Comparison of ENCODE assay signal across 10 cellular contexts in genomic region chr2:28868611-28869010, GRCh38. TPM values are rescaled to one million over a fixed set of nuclear protein-coding genes. Genes with fewer than 3 reads are reported as not detected.
DNase-seq lines count a peak whose midpoint lies in the region; ATAC-seq, FAIRE-seq and TF ChIP-seq lines count a peak whose summit lies in the region.
"Had no signal": no experiment of that assay in that cellular context is flagged by ENCODE, and none has a peak within 500 bp of the region (broad histone marks: within the 10 kb centered on the region; RNA-seq: fewer than 3 reads in every experiment).

No MANE protein-coding gene starts in this region.

- peak overlapping the region; percentile 58 for H3K4me3 Mint-ChIP-seq in activated naive CD4-positive, alpha-beta T cell treated with anti-CD3 and anti-CD28 coated beads, Interleukin-2, amount 10 ng/mL, durations not matched to agents 7 days and 5 days
- H3K4me3 Mint-ChIP-seq in activated CD8-positive, alpha-beta T cell treated with anti-CD3 and anti-CD28 coated beads, Interleukin-2, amount 10 ng/mL, durations not matched to agents 7 days and 5 days, result peak overlapping the region; percentile 45

- peaks cover 41% of the 10 kb centered on the region for H3K4me1 Mint-ChIP-seq in activated naive CD4-positive, alpha-beta T cell treated with anti-CD3 and anti-CD28 coated beads, Interleukin-2, amount 10 ng/mL, durations not matched to agents 7 days and 5 days
- peaks cover 37% of the 10 kb centered on the region for H3K4me1 Mint-ChIP-seq in activated CD8-positive, alpha-beta T cell treated with anti-CD3 and anti-CD28 coated beads, Interleukin-2, amount 10 ng/mL, durations not matched to agents 7 days and 5 days (ENCODE audit: low read depth)

- 90% methylated on average over 12 of the region's 12 CpGs for WGBS in suprapubic skin
- WGBS in pancreas, 2 donors, result 73 to 79% methylated on average over 12 of the region's 12 CpGs

- intact Hi-C loops in pancreas (cut with DNase I), result no loop called here

- FAIRE-seq in pancreas (lab: Jason Lieb, UNC), result no peak
- FAIRE-seq: islet of Langerhans had no signal

- H3K9me3 Mint-ChIP-seq in activated naive CD4-positive, alpha-beta T cell treated with anti-CD3 and anti-CD28 coated beads, Interleukin-2, amount 10 ng/mL, durations not matched to agents 7 days and 5 days, result no peaks in the 10 kb centered on the region
- H3K9me3 Mint-ChIP-seq in activated CD8-positive, alpha-beta T cell treated with anti-CD3 and anti-CD28 coated beads, Interleukin-2, amount 10 ng/mL, durations not matched to agents 7 days and 5 days (ENCODE audit: insufficient read depth), result no peaks in the 10 kb centered on the region

- CTCF ChIA-PET in activated naive CD4-positive, alpha-beta T cell treated with anti-CD3 and anti-CD28 coated beads, Interleukin-2, amount 10 ng/mL, durations not matched to agents 7 days and 5 days (lab: Charles Lee), result no interaction called here
- CTCF ChIA-PET in activated CD8-positive, alpha-beta T cell treated with anti-CD3 and anti-CD28 coated beads, Interleukin-2, amount 10 ng/mL, durations not matched to agents 7 days and 5 days (lab: Charles Lee), result interaction anchor here (0.9 to 1.2 kb wide), 2 partner anchors 18 to 275 kb away, joined by 3 to 4 read pairs; no protein-coding TSS in a partner anchor

- POLR2A ChIA-PET in activated CD8-positive, alpha-beta T cell treated with anti-CD3 and anti-CD28 coated beads, Interleukin-2, amount 10 ng/mL, durations not matched to agents 7 days and 5 days (lab: Charles Lee), result interaction anchor here (0.6 to 3.7 kb wide), 5 partner anchors 13 to 45 kb away, joined by 3 to 48 read pairs (median 4); partner anchors contain the start of gene WDR43

- peaks cover 3% of the 10 kb centered on the region; the same call in 1 of the 2 replicates for H3K4me1 ChIP-seq in iPS-20b (ENCODE audit: insufficient read depth, low read length)
- H3K4me1 ChIP-seq in suprapubic skin, result peaks cover 39% of the 10 kb centered on the region
- peaks cover 6 to 26% (median 11%) of the 10 kb centered on the region in 3 donors for H3K4me1 ChIP-seq in pancreas

- H3K4me3 ChIP-seq in iPS-20b (ENCODE audit: low read length), result peak overlapping the region; percentile 98
- peak overlapping the region; percentile 94 for H3K4me3 ChIP-seq in suprapubic skin
- H3K4me3 ChIP-seq in pancreas, result peak overlapping the region in 2 of 4 donors; percentile 79 to 82

- H3K27me3 Mint-ChIP-seq in activated naive CD4-positive, alpha-beta T cell treated with anti-CD3 and anti-CD28 coated beads, Interleukin-2, amount 10 ng/mL, durations not matched to agents 7 days and 5 days, result peaks cover 8% of the 10 kb centered on the region
- H3K27me3 Mint-ChIP-seq in activated CD8-positive, alpha-beta T cell treated with anti-CD3 and anti-CD28 coated beads, Interleukin-2, amount 10 ng/mL, durations not matched to agents 7 days and 5 days (ENCODE audit: low read depth), result no peaks in the 10 kb centered on the region

- H3K9ac ChIP-seq in iPS-20b (ENCODE audit: low read depth, low read length), result peak overlapping the region; percentile 95; the same call in 1 of the 2 replicates

- TF ChIP-seq CTCF in suprapubic skin (IDR thresholded peaks at IDR 0.05), result no peak
- no peak for TF ChIP-seq CTCF in pancreas (IDR thresholded peaks at IDR 0.05)

- no peak for TF ChIP-seq POLR2A in suprapubic skin (IDR thresholded peaks at IDR 0.05)

- no peak for TF ChIP-seq EP300 in suprapubic skin (IDR thresholded peaks at IDR 0.05)

- no peak for DNase-seq in activated naive CD4-positive, alpha-beta T cell treated with anti-CD3 and anti-CD28 coated beads, Interleukin-2, amount 10 ng/mL, durations not matched to agents 7 days and 5 days
- no peak for DNase-seq in activated naive CD4-positive, alpha-beta T cell (lab: John Stamatoyannopoulos, UW)
- DNase-seq in activated CD8-positive, alpha-beta T cell treated with anti-CD3 and anti-CD28 coated beads, Interleukin-2, amount 10 ng/mL, durations not matched to agents 7 days and 5 days, result no peak
- no peak for DNase-seq in suprapubic skin (ENCODE audit: low spot score in 2 of 2)
- no peak for DNase-seq in pancreas
- DNase-seq: NCI-H1417 treated with DMSO at 0.1 percent for 48 hours had no signal

- no peak for ATAC-seq in activated CD8-positive, alpha-beta T cell treated with anti-CD3 and anti-CD28 coated beads, Interleukin-2, amount 10 ng/mL, durations not matched to agents 7 days and 5 days
- no peak for ATAC-seq in pancreas
- ATAC-seq in GM21447 (IDR thresholded peaks at IDR 0.05; ENCODE audit: unreplicated experiment), result no peak
- ATAC-seq in GM19328 (IDR thresholded peaks at IDR 0.05; ENCODE audit: unreplicated experiment), result no peak

- H3K27me3 ChIP-seq in iPS-20b (ENCODE audit: insufficient read depth, low read length) (no peaks in the 10 kb centered on the region; the same call in 1 of the 2 replicates), suprapubic skin (no peaks in the 10 kb centered on the region), pancreas (no peaks in the 10 kb centered on the region)

- H3K9me3 ChIP-seq in iPS-20b (ENCODE audit: insufficient read depth, low read depth, low read length), result no peaks in the 10 kb centered on the region
- H3K9me3 ChIP-seq in suprapubic skin, result no peaks in the 10 kb centered on the region
- H3K9me3 ChIP-seq in pancreas, result no peaks in the 10 kb centered on the region

- H3K36me3 ChIP-seq in iPS-20b (ENCODE audit: insufficient read depth, low read depth, low read length), result peaks cover 13% of the 10 kb centered on the region; the same call in 1 of the 2 replicates
- H3K36me3 ChIP-seq in suprapubic skin, result no peaks in the 10 kb centered on the region
- H3K36me3 ChIP-seq in pancreas, result no peaks in the 10 kb centered on the region

- H3K27ac ChIP-seq in iPS-20b (ENCODE audit: low read length) (no peak overlapping the region), suprapubic skin (no peak overlapping the region), pancreas (no peak overlapping the region)

- peaks cover 11% of the 10 kb centered on the region for H3K36me3 Mint-ChIP-seq in activated naive CD4-positive, alpha-beta T cell treated with anti-CD3 and anti-CD28 coated beads, Interleukin-2, amount 10 ng/mL, durations not matched to agents 7 days and 5 days
- peaks cover 6% of the 10 kb centered on the region for H3K36me3 Mint-ChIP-seq in activated CD8-positive, alpha-beta T cell treated with anti-CD3 and anti-CD28 coated beads, Interleukin-2, amount 10 ng/mL, durations not matched to agents 7 days and 5 days (ENCODE audit: low read depth)

- no peak overlapping the region for H3K27ac Mint-ChIP-seq in activated naive CD4-positive, alpha-beta T cell treated with anti-CD3 and anti-CD28 coated beads, Interleukin-2, amount 10 ng/mL, durations not matched to agents 7 days and 5 days
- H3K27ac Mint-ChIP-seq in activated CD8-positive, alpha-beta T cell treated with anti-CD3 and anti-CD28 coated beads, Interleukin-2, amount 10 ng/mL, durations not matched to agents 7 days and 5 days, result peak overlapping the region; percentile 18

RNA-seq across cellular contexts. Expression of gene TRMT61B, which starts 1.5 kb away (rescaled TPM):
- total RNA-seq in activated CD8-positive, alpha-beta T cell treated with anti-CD3 and anti-CD28 coated beads, Interleukin-2, amount 10 ng/mL, durations not matched to agents 7 days and 5 days, result 10 to 100 TPM; 15.1 to 15.5 TPM
- total RNA-seq in suprapubic skin (10 to 100 TPM in 3 of 4 donors, 1 to 10 TPM in 1; 9.4 to 14.5 (median 10.8) TPM), pancreas (1 to 10 TPM; 3.0 to 7.9 (median 4.1) TPM)
- 10 to 100 TPM; 11.1 to 14.7 TPM for polyA plus RNA-seq in pancreas

RNA-seq across cellular contexts. Expression of gene WDR43, which starts 25.9 kb away (rescaled TPM):
- total RNA-seq in activated CD8-positive, alpha-beta T cell treated with anti-CD3 and anti-CD28 coated beads, Interleukin-2, amount 10 ng/mL, durations not matched to agents 7 days and 5 days, result 10 to 100 TPM; 70.3 to 81.2 TPM
- total RNA-seq in suprapubic skin (10 to 100 TPM; 49.3 to 92.5 (median 62.2) TPM), pancreas (10 to 100 TPM; 14.8 to 31.9 (median 24.6) TPM)
- polyA plus RNA-seq in pancreas, result 1 to 10 TPM; 4.5 to 8.7 TPM

RNA-seq across cellular contexts. Expression of gene SPDYA, which starts 58.0 kb away (rescaled TPM):
- 1 to 10 TPM; 1.2 TPM for total RNA-seq in activated CD8-positive, alpha-beta T cell treated with anti-CD3 and anti-CD28 coated beads, Interleukin-2, amount 10 ng/mL, durations not matched to agents 7 days and 5 days
- total RNA-seq in suprapubic skin (1 to 10 TPM in 2 of 4 donors, under 1 TPM in 2; 0.26 to 2.3 (median 1.0) TPM), pancreas (under 1 TPM; 0.38 to 0.78 (median 0.50) TPM)
- polyA plus RNA-seq in pancreas, result under 1 TPM; 0.11 to 0.16 TPM
